8 cellular contexts compared by ENCODE assay signal in the genomic region with DNA sequence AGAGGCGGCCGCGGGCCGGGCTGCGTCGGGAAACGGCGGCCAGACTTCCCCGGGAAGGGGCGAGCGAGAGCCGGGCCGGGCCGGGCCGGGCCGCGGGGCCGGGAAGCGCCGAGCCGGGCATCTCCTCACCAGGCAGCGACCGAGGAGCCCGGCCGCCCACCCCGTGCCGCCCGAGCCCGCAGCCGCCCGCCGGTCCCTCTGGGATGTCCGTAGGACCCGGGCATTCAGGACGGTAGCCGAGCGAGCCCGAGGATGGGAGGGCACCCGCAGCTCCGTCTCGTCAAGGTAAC. TPM values are rescaled to one million over a fixed set of nuclear protein-coding genes. Genes with fewer than 3 reads are reported as not detected.
DNase-seq lines count a peak whose midpoint lies in the region; ATAC-seq and TF ChIP-seq lines count a peak whose summit lies in the region.

CRHR1 (plus strand) TSS at position 28 of the 290 bp plus-strand sequence; CDS start at position 253, 225 bp downstream.

- H3K27ac ChIP-seq in HUES48 (ENCODE audit: low read depth, low read length) = no peak within 1 kb of the TSS

- H3K27me3 ChIP-seq in HUES48 (ENCODE audit: control insufficient read depth, insufficient read depth, low read length) = peaks cover 78% of the 10 kb centered on the region
- H3K27me3 ChIP-seq in kidney epithelial cell (ENCODE audit: control insufficient read depth, insufficient read depth, low read length) = peaks cover 70% of the 10 kb centered on the region

- no peak for DNase-seq in activated naive CD8-positive, alpha-beta T cell treated with anti-CD3 and anti-CD28 coated beads, Interleukin-2, amount 10 ng/mL, durations not matched to agents 7 days and 5 days
- no peak for DNase-seq in kidney epithelial cell (ENCODE audit: low read depth)
- DNase-seq in stimulated activated naive B cell treated with anti-CD40 and anti-IgM and Interleukin-4, amounts not matched to agents 10 μg/mL and 1 μg/mL and 100 μg/mL, for 72 hours = no peak
- no peak for DNase-seq in NOMO-1 (lab: John Stamatoyannopoulos, UW; ENCODE audit: unreplicated experiment in 2 of 2)
- no peak for DNase-seq in NCI-H345 treated with DMSO at 0.1 percent for 48 hours (lab: John Stamatoyannopoulos, UW; ENCODE audit: unreplicated experiment)
- DNase-seq in HK-2 (ENCODE audit: unreplicated experiment) = no peak
- no peak for DNase-seq in stimulated activated CD4-positive, alpha-beta T cell treated with anti-CD3 and anti-CD28 coated beads, Interleukin-12 subunit alpha, Interleukin-12 subunit beta, amount 100 ng/mL, for 4 hours

- no peaks in the 10 kb centered on the region for H3K9me3 Mint-ChIP-seq in activated naive CD8-positive, alpha-beta T cell treated with anti-CD3 and anti-CD28 coated beads, Interleukin-2, amount 10 ng/mL, durations not matched to agents 7 days and 5 days
- H3K9me3 Mint-ChIP-seq in stimulated activated naive B cell treated with anti-CD40 and anti-IgM and Interleukin-4, amounts not matched to agents 10 μg/mL and 1 μg/mL and 100 μg/mL, for 72 hours = no peaks in the 10 kb centered on the region

- H3K27ac Mint-ChIP-seq in activated naive CD8-positive, alpha-beta T cell treated with anti-CD3 and anti-CD28 coated beads, Interleukin-2, amount 10 ng/mL, durations not matched to agents 7 days and 5 days = no peak within 1 kb of the TSS
- peak within 1 kb of the TSS; percentile 61 for H3K27ac Mint-ChIP-seq in stimulated activated naive B cell treated with anti-CD40 and anti-IgM and Interleukin-4, amounts not matched to agents 10 μg/mL and 1 μg/mL and 100 μg/mL, for 72 hours

- peak within 1 kb of the TSS; percentile 60 for H3K4me3 Mint-ChIP-seq in activated naive CD8-positive, alpha-beta T cell treated with anti-CD3 and anti-CD28 coated beads, Interleukin-2, amount 10 ng/mL, durations not matched to agents 7 days and 5 days
- H3K4me3 Mint-ChIP-seq in stimulated activated naive B cell treated with anti-CD40 and anti-IgM and Interleukin-4, amounts not matched to agents 10 μg/mL and 1 μg/mL and 100 μg/mL, for 72 hours = peak within 1 kb of the TSS; percentile 79 to 81

- no peak for ATAC-seq in activated naive CD8-positive, alpha-beta T cell treated with anti-CD3 and anti-CD28 coated beads, Interleukin-2, amount 10 ng/mL, durations not matched to agents 7 days and 5 days (ENCODE audit: low read depth)
- ATAC-seq in stimulated activated naive B cell treated with anti-CD40 and anti-IgM and Interleukin-4, amounts not matched to agents 10 μg/mL and 1 μg/mL and 100 μg/mL, for 72 hours (replicated peaks) = peak in 1 of 2 donors; percentile 19

- H3K27me3 Mint-ChIP-seq in activated naive CD8-positive, alpha-beta T cell treated with anti-CD3 and anti-CD28 coated beads, Interleukin-2, amount 10 ng/mL, durations not matched to agents 7 days and 5 days = peaks cover 70% of the 10 kb centered on the region
- H3K27me3 Mint-ChIP-seq in stimulated activated naive B cell treated with anti-CD40 and anti-IgM and Interleukin-4, amounts not matched to agents 10 μg/mL and 1 μg/mL and 100 μg/mL, for 72 hours = peaks cover 68 to 89% of the 10 kb centered on the region in 2 donors

- no peaks in the 10 kb centered on the region for H3K36me3 Mint-ChIP-seq in activated naive CD8-positive, alpha-beta T cell treated with anti-CD3 and anti-CD28 coated beads, Interleukin-2, amount 10 ng/mL, durations not matched to agents 7 days and 5 days
- H3K36me3 Mint-ChIP-seq in stimulated activated naive B cell treated with anti-CD40 and anti-IgM and Interleukin-4, amounts not matched to agents 10 μg/mL and 1 μg/mL and 100 μg/mL, for 72 hours = no peaks in the 10 kb centered on the region

- H3K9me3 ChIP-seq in HUES48 (ENCODE audit: control insufficient read depth, insufficient read depth, low read length) = no peaks in the 10 kb centered on the region

- H3K9ac ChIP-seq in HUES48 (ENCODE audit: low read depth, low read length) = no peak within 1 kb of the TSS

- H3K4me1 Mint-ChIP-seq in activated naive CD8-positive, alpha-beta T cell treated with anti-CD3 and anti-CD28 coated beads, Interleukin-2, amount 10 ng/mL, durations not matched to agents 7 days and 5 days = peaks cover 2% of the 10 kb centered on the region
- H3K4me1 Mint-ChIP-seq in stimulated activated naive B cell treated with anti-CD40 and anti-IgM and Interleukin-4, amounts not matched to agents 10 μg/mL and 1 μg/mL and 100 μg/mL, for 72 hours = peaks cover 5 to 18% of the 10 kb centered on the region in 2 donors

- peaks cover 17% of the 10 kb centered on the region for H3K4me1 ChIP-seq in HUES48 (ENCODE audit: control insufficient read depth, insufficient read depth, low read length)

- no peak for TF ChIP-seq CTCF in kidney epithelial cell (IDR thresholded peaks at IDR 0.05; ENCODE audit: insufficient read depth, low read length, poor library complexity, severe bottlenecking)

- H3K36me3 ChIP-seq in HUES48 (ENCODE audit: control insufficient read depth, insufficient read depth, low read length) (no peaks in the 10 kb centered on the region), kidney epithelial cell (ENCODE audit: control insufficient read depth, insufficient read depth, low read length) (no peaks in the 10 kb centered on the region)

- peak within 1 kb of the TSS; percentile 64 for H3K4me3 ChIP-seq in HUES48 (ENCODE audit: low read depth, low read length)
- H3K4me3 ChIP-seq in kidney epithelial cell (ENCODE audit: low read depth, low read length) = peak within 1 kb of the TSS; percentile 11

- POLR2A ChIA-PET in activated naive CD8-positive, alpha-beta T cell treated with anti-CD3 and anti-CD28 coated beads, Interleukin-2, amount 10 ng/mL, durations not matched to agents 7 days and 5 days (lab: Charles Lee) = no interaction called here

RNA-seq across cellular contexts. Expression of gene CRHR1, which starts in this region (rescaled TPM):
- not detected for total RNA-seq in activated naive CD8-positive, alpha-beta T cell treated with anti-CD3 and anti-CD28 coated beads, Interleukin-2, amount 10 ng/mL, durations not matched to agents 7 days and 5 days
- not detected in 2 replicates for total RNA-seq in kidney epithelial cell
